1 cellular context compared by ENCODE assay signal in the genomic region with DNA sequence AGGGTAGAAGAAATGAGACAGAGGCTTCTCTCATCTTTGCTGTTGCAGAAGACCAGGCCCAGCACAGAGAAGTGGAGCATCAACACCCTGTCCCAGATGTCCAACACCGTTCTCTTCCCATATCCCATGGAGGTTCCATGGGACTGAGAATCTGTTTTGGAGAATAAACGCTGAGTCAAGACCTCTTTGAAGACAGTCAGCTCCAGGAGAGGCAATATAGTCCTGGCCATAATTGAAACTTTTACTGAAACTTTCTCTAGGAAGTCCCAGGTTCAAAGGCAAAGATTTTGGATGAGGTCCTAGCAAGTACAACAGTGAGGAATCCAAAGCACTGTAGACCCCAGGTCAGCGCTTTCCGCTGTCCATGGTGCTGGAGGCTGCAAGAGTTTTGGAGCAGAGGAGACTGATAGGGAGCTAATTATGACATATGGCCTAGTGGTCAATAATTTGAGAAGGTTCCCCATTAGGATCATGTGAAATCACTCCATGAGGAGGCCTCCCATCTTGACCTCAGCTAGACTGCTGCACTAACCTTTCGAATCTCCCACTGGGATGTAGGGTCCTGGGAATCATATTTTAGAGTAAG.
TF ChIP-seq lines count a peak whose summit lies in the region.

No MANE protein-coding gene starts in this region.

TF ChIP-seq in HCT116, 20 proteins besides CTCF, POLR2A, EP300 and RAD21 (continued from another document):
- peak; percentile 95 for TF ChIP-seq REST (IDR thresholded peaks at IDR 0.05; ENCODE audit: low read depth)
- TF ChIP-seq EGR1 (IDR thresholded peaks at IDR 0.05; ENCODE audit: low read depth), result no peak
- no peak for TF ChIP-seq SRF (IDR thresholded peaks at IDR 0.05; ENCODE audit: low read depth)
TF ChIP-seq in HCT116: peak in this region for 1.
